Comparison of ENCODE assay signal across 8 cellular contexts in the genomic region with DNA sequence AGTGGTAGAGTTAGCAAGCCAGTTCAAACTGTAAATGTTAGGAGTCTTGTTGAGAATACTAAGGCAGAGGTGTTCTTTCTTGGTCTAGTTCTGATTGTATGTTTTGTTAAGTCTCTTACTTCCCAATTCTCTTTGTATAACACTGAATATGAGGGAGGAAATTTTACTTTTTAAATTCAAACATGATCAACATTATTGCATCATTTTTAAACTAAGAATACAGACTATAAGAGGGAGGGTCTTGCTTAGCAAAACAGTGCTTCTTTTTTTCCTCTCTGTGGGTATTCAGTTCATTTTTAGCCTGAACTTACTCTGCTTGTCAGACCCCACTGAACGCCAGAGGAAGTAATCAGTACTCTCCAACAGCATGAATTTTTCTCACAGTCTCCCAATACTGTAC.
"Had no signal": no experiment of that assay in that cellular context is flagged by ENCODE, and none has a peak within 500 bp of the region (broad histone marks: within the 10 kb centered on the region; RNA-seq: fewer than 3 reads in every experiment).

No MANE protein-coding gene starts in this region.

- ATAC-seq: GM12878 had no signal

- H3K4me3 ChIP-seq: GM12878 had no signal

- FAIRE-seq: G401.6, GM12878, GM12891, GM12892, GM18507, GM19239 had no signal

- DNase-seq: GDM1, GF-D8 had no signal
